Comparison of ENCODE assay signal across 24 cellular contexts in genomic region chr22:48919851-48920589, GRCh38.
DNase-seq lines count a peak whose midpoint lies in the region; ATAC-seq and TF ChIP-seq lines count a peak whose summit lies in the region.
"Had no signal": no experiment of that assay in that cellular context is flagged by ENCODE, and none has a peak within 500 bp of the region (broad histone marks: within the 10 kb centered on the region; RNA-seq: fewer than 3 reads in every experiment).

No MANE protein-coding gene starts in this region.

- no CpG with 5 or more reads among the region's 17 CpGs for WGBS in neuronal stem cell (ENCODE audit: extremely low coverage in 2 of 2, insufficient read length in 2 of 2, insufficient replicate concordance in 1 of 2), 2 donors
- WGBS in hepatocyte (ENCODE audit: low lambda C conversion rate, missing lambda C conversion rate), result 83% methylated on average over 17 of the region's 17 CpGs

- H3K4me1 ChIP-seq in neuronal stem cell (ENCODE audit: control insufficient read depth in 2 of 2, insufficient read depth in 1 of 2, low read depth in 1 of 2, low read length in 2 of 2), result peaks cover 8 to 16% of the 10 kb centered on the region in 2 donors
- H3K4me1 ChIP-seq in upper lobe of right lung, result no peaks in the 10 kb centered on the region
- H3K4me1 ChIP-seq in hepatocyte (ENCODE audit: insufficient read depth), result no peaks in the 10 kb centered on the region
- H3K4me1 ChIP-seq: adrenal gland, Caco-2, HAP-1 had no signal

- H3K9ac ChIP-seq in neuronal stem cell (ENCODE audit: low read depth, low read length, poor library complexity), result no peak overlapping the region
- H3K9ac ChIP-seq: BLaER1 treated with 17β-estradiol and CSF1 and Interleukin-3, amounts not matched to agents 10 nM and 100 nM had no signal

- H4K20me1 ChIP-seq in hepatocyte (ENCODE audit: insufficient read depth, poor library complexity, severe bottlenecking), result no peaks in the 10 kb centered on the region

- peak overlapping the region; percentile 91 for H2BK5ac ChIP-seq in neuronal stem cell (ENCODE audit: low read length)

- peak overlapping the region; percentile 48 for H4K8ac ChIP-seq in neuronal stem cell (ENCODE audit: low read depth, low read length)

- H3K14ac ChIP-seq in neuronal stem cell (ENCODE audit: low read length), result peak overlapping the region; percentile 94

- H3K4me2 ChIP-seq in neuronal stem cell (ENCODE audit: insufficient read depth, low read length, poor library complexity, severe bottlenecking) (no peak overlapping the region), hepatocyte (no peak overlapping the region)
- H3K4me2 ChIP-seq: BLaER1 treated with 17β-estradiol and CSF1 and Interleukin-3, amounts not matched to agents 10 nM and 100 nM had no signal

- no peaks in the 10 kb centered on the region for H3K79me1 ChIP-seq in neuronal stem cell (ENCODE audit: low read depth, low read length)

- DNase-seq in activated effector memory CD4-positive, alpha-beta T cell treated with anti-CD3 and anti-CD28 coated beads, Interleukin-2, amount 50 U/mL, for 16 hours, result peak; percentile 43
- DNase-seq in activated effector memory CD4-positive, alpha-beta T cell treated with Interleukin-2 at 50 U/mL for 16 hours, result no peak
- no peak for DNase-seq in caudate nucleus (lab: John Stamatoyannopoulos, UW)
- no peak for DNase-seq in neuronal stem cell (ENCODE audit: low spot score)
- peak; percentile 49 for DNase-seq in upper lobe of right lung
- DNase-seq in hepatocyte (ENCODE audit: low spot score), result no peak
- DNase-seq: activated CD4-positive, alpha-beta T cell treated with anti-CD3 and anti-CD28 coated beads, Interleukin-2, amount 50 U/mL, for 4 hours; activated CD4-positive, CD25-positive, alpha-beta regulatory T cell; activated naive CD4-positive, alpha-beta T cell; Caco-2; Kasumi-1; mammary epithelial cell; NCI-H187; NCI-H226; NCI-H82; OCI-M1; small intestine; stimulated activated CD4-positive, alpha-beta T cell treated with anti-CD3 and anti-CD28 coated beads, Interleukin-1b, Interleukin-23, amount 100 ng/mL, for 48 hours had no signal

- peak overlapping the region; percentile 98 for H2BK15ac ChIP-seq in neuronal stem cell (ENCODE audit: low read length)

- peak overlapping the region; percentile 93 for H3K18ac ChIP-seq in neuronal stem cell (ENCODE audit: low read length)

- no peak for TF ChIP-seq POLR2A in GM18505 (IDR thresholded peaks at IDR 0.05; ENCODE audit: borderline replicate concordance, extremely low read depth, insufficient read depth, insufficient read length)

- peak overlapping the region; percentile 100 for H2BK12ac ChIP-seq in neuronal stem cell (ENCODE audit: low read length)

- H2BK120ac ChIP-seq in neuronal stem cell (ENCODE audit: low read depth, low read length), result peak overlapping the region; percentile 98

- H3K4me3 ChIP-seq in neuronal stem cell (ENCODE audit: low read length in 2 of 2), result no peak overlapping the region
- no peak overlapping the region for H3K4me3 ChIP-seq in upper lobe of right lung
- H3K4me3 ChIP-seq in hepatocyte, result no peak overlapping the region
- H3K4me3 ChIP-seq: adrenal gland; BLaER1 treated with 17β-estradiol and CSF1 and Interleukin-3, amounts not matched to agents 10 nM and 100 nM; HAP-1 had no signal

- H3K9me3 ChIP-seq in neuronal stem cell (replicated peaks in 1 of 2; ENCODE audit: control insufficient read depth in 2 of 2, insufficient read depth in 1 of 2, low read depth in 1 of 2, low read length in 2 of 2) (no peaks in the 10 kb centered on the region), upper lobe of right lung (no peaks in the 10 kb centered on the region), hepatocyte (ENCODE audit: low read depth) (no peaks in the 10 kb centered on the region)
- H3K9me3 ChIP-seq: adrenal gland, Caco-2, HAP-1, neutrophil had no signal

- H3K36me3 ChIP-seq in neuronal stem cell (replicated peaks in 1 of 2; ENCODE audit: control insufficient read depth in 2 of 2, insufficient read depth in 2 of 2, low read length in 2 of 2), result no peaks in the 10 kb centered on the region
- no peaks in the 10 kb centered on the region for H3K36me3 ChIP-seq in upper lobe of right lung
- H3K36me3 ChIP-seq in hepatocyte (replicated peaks; ENCODE audit: insufficient read depth, low read depth), result no peaks in the 10 kb centered on the region
- H3K36me3 ChIP-seq: adrenal gland; BLaER1 treated with 17β-estradiol and CSF1 and Interleukin-3, amounts not matched to agents 10 nM and 100 nM; HAP-1; neutrophil had no signal

- peak; percentile 43 for ATAC-seq in upper lobe of right lung
- no peak for ATAC-seq in GM18505 (IDR thresholded peaks at IDR 0.05; ENCODE audit: unreplicated experiment)

- H2AFZ ChIP-seq in neuronal stem cell (ENCODE audit: low read length) (no peak overlapping the region), hepatocyte (no peak overlapping the region)

- no peaks in the 10 kb centered on the region for H3K9me2 ChIP-seq in hepatocyte (replicated peaks; ENCODE audit: insufficient read depth)

- intact Hi-C loops in upper lobe of right lung (cut with DNase I), result no loop called here

- H3K27ac ChIP-seq in caudate nucleus (ENCODE audit: low read depth, low read length), result peak overlapping the region; percentile 97
- H3K27ac ChIP-seq in neuronal stem cell (replicated peaks; ENCODE audit: low read length), result no peak overlapping the region
- no peak overlapping the region for H3K27ac ChIP-seq in upper lobe of right lung
- no peak overlapping the region for H3K27ac ChIP-seq in hepatocyte
- H3K27ac ChIP-seq: adrenal gland; BLaER1 treated with 17β-estradiol and CSF1 and Interleukin-3, amounts not matched to agents 10 nM and 100 nM; HL-60; neutrophil had no signal

- peak overlapping the region; percentile 99 for H2AK5ac ChIP-seq in neuronal stem cell (ENCODE audit: low read depth, low read length)

- TF ChIP-seq CTCF in upper lobe of right lung (IDR thresholded peaks at IDR 0.05), result no peak
- TF ChIP-seq CTCF in hepatocyte (IDR thresholded peaks at IDR 0.05; ENCODE audit: poor library complexity), result no peak

- H3K79me2 ChIP-seq in hepatocyte, result no peaks in the 10 kb centered on the region

- H3K27me3 ChIP-seq in neuronal stem cell (ENCODE audit: control insufficient read depth in 3 of 3, insufficient read depth in 3 of 3, low read depth in 1 of 3, low read length in 3 of 3) (no peaks in the 10 kb centered on the region), upper lobe of right lung (peaks cover 15% of the 10 kb centered on the region), hepatocyte (no peaks in the 10 kb centered on the region)
- H3K27me3 ChIP-seq: neutrophil had no signal

- peak overlapping the region; percentile 34 for H3K23ac ChIP-seq in neuronal stem cell (ENCODE audit: low read depth, low read length, poor library complexity)

- peak overlapping the region; percentile 38 for H3K4ac ChIP-seq in neuronal stem cell (ENCODE audit: low read length)

- peak overlapping the region; percentile 76 for H4K91ac ChIP-seq in neuronal stem cell (ENCODE audit: low read depth, low read length, poor library complexity)

Comparison
In these comparisons a context has a peak if more than half of its experiments do, and no peak if none do; other contexts are left out.
1. DNase-seq: peak in activated effector memory CD4-positive, alpha-beta T cell treated with anti-CD3 and anti-CD28 coated beads, Interleukin-2, amount 50 U/mL, for 16 hours (single experiment) and upper lobe of right lung (single experiment); none in activated effector memory CD4-positive, alpha-beta T cell treated with Interleukin-2 at 50 U/mL for 16 hours (single experiment), caudate nucleus (0 of 61), neuronal stem cell (single experiment) and hepatocyte (single experiment).